Comparison of ENCODE assay signal across 12 cellular contexts in the genomic region with DNA sequence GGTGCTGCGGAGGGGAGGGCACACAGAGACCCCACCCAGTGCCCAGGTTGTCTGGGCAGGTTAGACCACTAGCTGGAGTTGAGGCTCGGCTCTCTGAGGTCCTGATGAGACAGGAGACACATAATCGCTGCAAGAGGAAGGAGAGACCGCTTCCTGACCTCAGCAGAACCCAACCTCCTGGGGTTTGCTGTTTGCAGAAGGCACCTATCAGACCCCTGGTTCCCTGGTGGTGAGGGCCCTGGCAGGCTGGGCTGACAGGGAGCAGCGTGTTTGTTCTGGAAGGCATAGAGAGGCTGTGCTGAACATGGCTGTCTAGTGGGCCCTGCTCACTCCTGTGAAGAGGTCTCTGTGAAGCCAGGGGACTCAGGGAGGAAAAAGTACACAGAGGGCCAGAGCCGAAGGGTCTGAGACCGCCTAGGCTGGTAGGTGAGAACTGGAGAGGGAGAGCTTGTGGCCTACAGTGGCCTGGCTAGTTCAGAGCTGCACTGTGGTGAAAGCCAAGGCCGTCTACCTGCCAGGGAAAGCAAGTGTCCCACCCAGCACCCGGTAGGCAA. TPM values are rescaled to one million over a fixed set of nuclear protein-coding genes. Genes with fewer than 3 reads are reported as not detected.
DNase-seq lines count a peak whose midpoint lies in the region; TF ChIP-seq lines count a peak whose summit lies in the region.
"Had no signal": no experiment of that assay in that cellular context is flagged by ENCODE, and none has a peak within 500 bp of the region (broad histone marks: within the 10 kb centered on the region; RNA-seq: fewer than 3 reads in every experiment).

No MANE protein-coding gene starts in this region.

- H3K9me3 Mint-ChIP-seq in CD8-positive, alpha-beta memory T cell: no peaks in the 10 kb centered on the region
- no peaks in the 10 kb centered on the region for H3K9me3 Mint-ChIP-seq in activated naive CD8-positive, alpha-beta T cell treated with anti-CD3 and anti-CD28 coated beads for 36 hours
- H3K9me3 Mint-ChIP-seq in nephron: no peaks in the 10 kb centered on the region

- H3K27ac Mint-ChIP-seq in CD8-positive, alpha-beta memory T cell: peak overlapping the region; percentile 83 to 96 (median 94)
- peak overlapping the region; percentile 84 for H3K27ac Mint-ChIP-seq in activated naive CD8-positive, alpha-beta T cell treated with anti-CD3 and anti-CD28 coated beads for 36 hours
- peak overlapping the region in 2 of 3 experiments; percentile 25 to 41 for H3K27ac Mint-ChIP-seq in nephron

- H3K27me3 ChIP-seq in BLaER1: no peaks in the 10 kb centered on the region
- H3K27me3 ChIP-seq in CD8-positive, alpha-beta memory T cell (ENCODE audit: insufficient read depth, low read length, poor library complexity, severe bottlenecking): no peaks in the 10 kb centered on the region
- H3K27me3 ChIP-seq: dorsolateral prefrontal cortex, MG63, stomach had no signal

- peaks cover 73% of the 10 kb centered on the region for H4K20me1 ChIP-seq in BLaER1

- H3K9me3 ChIP-seq in BLaER1: no peaks in the 10 kb centered on the region
- H3K9me3 ChIP-seq in CD8-positive, alpha-beta memory T cell (ENCODE audit: low read length): no peaks in the 10 kb centered on the region
- H3K9me3 ChIP-seq: MG63, stomach had no signal

- H3K4me3 Mint-ChIP-seq in CD8-positive, alpha-beta memory T cell: peak overlapping the region in 6 of 7 donors; percentile 42 to 87 (median 78)
- no peak overlapping the region for H3K4me3 Mint-ChIP-seq in activated naive CD8-positive, alpha-beta T cell treated with anti-CD3 and anti-CD28 coated beads for 36 hours
- no peak overlapping the region for H3K4me3 Mint-ChIP-seq in nephron

- no peaks in the 10 kb centered on the region for H3K27me3 Mint-ChIP-seq in CD8-positive, alpha-beta memory T cell
- H3K27me3 Mint-ChIP-seq in activated naive CD8-positive, alpha-beta T cell treated with anti-CD3 and anti-CD28 coated beads for 36 hours: no peaks in the 10 kb centered on the region
- peaks cover 11% of the 10 kb centered on the region for H3K27me3 Mint-ChIP-seq in nephron (ENCODE audit: low read depth)

- H3K9ac ChIP-seq in BLaER1: no peak overlapping the region

- H3K27ac ChIP-seq in BLaER1: peak overlapping the region; percentile 61
- H3K27ac ChIP-seq in CD8-positive, alpha-beta memory T cell (ENCODE audit: low read depth, low read length): no peak overlapping the region
- H3K27ac ChIP-seq: dorsolateral prefrontal cortex had no signal

- peaks cover 4% of the 10 kb centered on the region; the same call in 1 of the 2 replicates for H3K36me3 ChIP-seq in BLaER1
- no peaks in the 10 kb centered on the region for H3K36me3 ChIP-seq in CD8-positive, alpha-beta memory T cell (ENCODE audit: insufficient read depth, low read length)
- H3K36me3 ChIP-seq: MG63 had no signal

- H3K36me3 Mint-ChIP-seq in CD8-positive, alpha-beta memory T cell: no peaks in the 10 kb centered on the region
- no peaks in the 10 kb centered on the region for H3K36me3 Mint-ChIP-seq in activated naive CD8-positive, alpha-beta T cell treated with anti-CD3 and anti-CD28 coated beads for 36 hours
- no peaks in the 10 kb centered on the region for H3K36me3 Mint-ChIP-seq in nephron (ENCODE audit: low read depth)

- POLR2A ChIA-PET in CD8-positive, alpha-beta memory T cell (lab: Charles Lee): interaction anchor here (0.9 kb wide), 1 partner anchor 90 kb away, joined by 4 read pairs; a partner anchor contains a TSS

- TF ChIP-seq CTCF in nephron (IDR thresholded peaks at IDR 0.05; ENCODE audit: unreplicated experiment in 3 of 3) (no peak), GM10266 (IDR thresholded peaks at IDR 0.05; ENCODE audit: control insufficient read depth, insufficient read depth, low read depth, missing control alignments) (no peak), foreskin fibroblast (IDR thresholded peaks at IDR 0.05; ENCODE audit: low read depth, low read length) (no peak)

- H3K4me3 ChIP-seq in BLaER1: peak overlapping the region; percentile 31; the same call in 1 of the 2 replicates
- H3K4me3 ChIP-seq in CD8-positive, alpha-beta memory T cell (ENCODE audit: low read length): no peak overlapping the region
- no peak overlapping the region for H3K4me3 ChIP-seq in foreskin fibroblast (ENCODE audit: low read depth in 1 of 2, low read length in 2 of 2)
- H3K4me3 ChIP-seq: dorsolateral prefrontal cortex, MG63, stomach had no signal

- peaks cover 19 to 42% (median 27%) of the 10 kb centered on the region in 3 donors for H3K4me1 Mint-ChIP-seq in CD8-positive, alpha-beta memory T cell
- H3K4me1 Mint-ChIP-seq in activated naive CD8-positive, alpha-beta T cell treated with anti-CD3 and anti-CD28 coated beads for 36 hours: peaks cover 27% of the 10 kb centered on the region
- peaks cover 28% of the 10 kb centered on the region for H3K4me1 Mint-ChIP-seq in nephron

- CTCF ChIA-PET in CD8-positive, alpha-beta memory T cell (lab: Charles Lee): interaction anchor here (0.5 to 1.8 kb wide), 4 partner anchors 12 to 175 kb away, joined by 3 to 16 read pairs (median 4); no protein-coding TSS in a partner anchor

- peak overlapping the region; percentile 91 for H3K4me2 ChIP-seq in BLaER1

- H3K4me1 ChIP-seq in BLaER1: peaks cover 56% of the 10 kb centered on the region
- H3K4me1 ChIP-seq in CD8-positive, alpha-beta memory T cell (ENCODE audit: insufficient read depth, low read length): peaks cover 27% of the 10 kb centered on the region

- DNase-seq in CD8-positive, alpha-beta memory T cell: peak in 4 of 5 donors; percentile 9 to 63 (median 48)
- DNase-seq in activated naive CD8-positive, alpha-beta T cell treated with anti-CD3 and anti-CD28 coated beads for 36 hours: no peak
- DNase-seq in superior temporal gyrus (ENCODE audit: extremely low spot score): no peak
- DNase-seq in GM10266 (ENCODE audit: extremely low spot score): no peak
- no peak for DNase-seq in SKM-1 treated with dmso at 0.1 percent for 144 hours (lab: John Stamatoyannopoulos, UW; ENCODE audit: unreplicated experiment)
- no peak for DNase-seq in foreskin fibroblast
- DNase-seq: MG63; stimulated activated CD4-positive, alpha-beta T cell treated with anti-CD3 and anti-CD28 coated beads, Interleukin-4, amount 100 ng/mL, for 24 hours; stomach had no signal

RNA-seq across cellular contexts. Expression of a gene that starts 39.4 kb away (rescaled TPM):
- total RNA-seq in CD8-positive, alpha-beta memory T cell: not detected
- not detected for polyA plus RNA-seq in CD8-positive, alpha-beta memory T cell
- not detected for total RNA-seq in activated naive CD8-positive, alpha-beta T cell treated with anti-CD3 and anti-CD28 coated beads for 36 hours

RNA-seq across cellular contexts. Expression of a gene that starts 59.2 kb away (rescaled TPM):
- 10 to 100 TPM; 12.1 to 12.8 TPM for total RNA-seq in CD8-positive, alpha-beta memory T cell
- 2.8 TPM for polyA plus RNA-seq in CD8-positive, alpha-beta memory T cell
- 10 to 100 TPM; 14.0 to 16.0 TPM for total RNA-seq in activated naive CD8-positive, alpha-beta T cell treated with anti-CD3 and anti-CD28 coated beads for 36 hours

Comparison
In these comparisons a context has a peak if more than half of its experiments do, and no peak if none do; other contexts are left out.
1. DNase-seq: peak in CD8-positive, alpha-beta memory T cell (4 of 5); none in activated naive CD8-positive, alpha-beta T cell treated with anti-CD3 and anti-CD28 coated beads for 36 hours (single experiment), superior temporal gyrus (single experiment), GM10266 (single experiment), SKM-1 treated with dmso at 0.1 percent for 144 hours (single experiment) and foreskin fibroblast (0 of 2).
2. H3K27ac Mint-ChIP-seq: peak in every context shown above with its lines; median percentile 94 in CD8-positive, alpha-beta memory T cell; 84 in activated naive CD8-positive, alpha-beta T cell treated with anti-CD3 and anti-CD28 coated beads for 36 hours; 33 in nephron.
3. H3K4me3 Mint-ChIP-seq: peak in CD8-positive, alpha-beta memory T cell (6 of 7); none in activated naive CD8-positive, alpha-beta T cell treated with anti-CD3 and anti-CD28 coated beads for 36 hours (single experiment) and nephron (0 of 3).